8 cellular contexts compared by ENCODE assay signal in the genomic region with DNA sequence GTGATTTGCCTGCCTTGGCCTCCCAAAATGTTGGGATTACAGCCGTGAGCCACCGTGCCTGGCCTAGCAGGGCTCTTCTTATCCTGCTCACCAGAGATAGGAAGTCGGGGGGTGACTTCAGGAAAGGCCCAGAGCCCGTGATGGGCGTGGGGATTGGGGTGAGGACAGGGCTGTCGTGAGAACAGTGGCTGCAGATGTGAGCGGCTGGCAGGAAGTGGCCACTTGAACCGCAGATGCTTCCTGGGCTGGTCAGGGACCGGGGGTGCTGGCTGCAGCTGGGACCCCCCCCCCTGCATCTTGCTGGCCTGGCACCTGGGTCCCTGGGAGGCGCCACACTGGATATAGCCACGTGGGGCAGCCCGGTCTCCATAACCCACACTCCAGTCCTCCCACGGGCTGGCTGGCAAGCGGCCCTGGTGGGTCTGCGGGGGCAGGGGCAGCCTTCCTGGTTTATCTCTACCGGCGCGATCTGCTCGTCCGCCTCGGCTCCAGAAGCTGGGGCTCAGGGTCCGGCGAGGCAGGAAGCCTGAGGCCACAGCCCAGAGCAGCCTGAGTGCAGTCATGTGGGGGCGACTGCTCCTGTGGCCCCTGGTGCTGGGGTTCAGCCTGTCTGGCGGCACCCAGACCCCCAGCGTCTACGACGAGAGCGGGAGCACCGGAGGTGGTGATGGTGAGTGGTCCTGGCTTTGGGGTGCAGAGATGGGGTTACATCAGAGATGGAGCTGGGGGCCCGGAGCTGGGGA. TPM values are rescaled to one million over a fixed set of nuclear protein-coding genes. Genes with fewer than 3 reads are reported as not detected.
DNase-seq lines count a peak whose midpoint lies in the region; TF ChIP-seq lines count a peak whose summit lies in the region.

A gene (plus strand): TSS at position 371 of the 743 bp plus-strand sequence. CDS start 191 bp downstream, at position 562.

- peak within 1 kb of the TSS in 2 of 5 donors; percentile 30 to 35 for H3K9ac ChIP-seq in subcutaneous abdominal adipose tissue (ENCODE audit: low read length in 5 of 5)

- intact Hi-C loops in dorsolateral prefrontal cortex (cut with DNase I) = no loop called here

- H3K27ac ChIP-seq in subcutaneous abdominal adipose tissue (ENCODE audit: low read depth, low read length) (no peak within 1 kb of the TSS), dorsolateral prefrontal cortex (no peak within 1 kb of the TSS)

- H3K27me3 ChIP-seq in subcutaneous abdominal adipose tissue (ENCODE audit: control insufficient read depth in 5 of 5, insufficient read depth in 4 of 5, low read length in 5 of 5) (peaks cover 0 to 4% (median 0%) of the 10 kb centered on the region in 5 donors), dorsolateral prefrontal cortex (peaks cover 0 to 15% (median 0%) of the 10 kb centered on the region in 45 donors)

- DNase-seq in NK-92 treated with Interleukin-12 subunit alpha and Interleukin-12 subunit beta, amount 100 ng/mL, for 24 hours (lab: John Stamatoyannopoulos, UW) = peak; percentile 23
- DNase-seq in NK-92 (lab: John Stamatoyannopoulos, UW; ENCODE audit: unreplicated experiment) (no peak), NCI-H510A treated with DMSO at 0.1 percent for 48 hours (lab: John Stamatoyannopoulos, UW) (peak; percentile 38), glomerular visceral epithelial cell (ENCODE audit: extremely low spot score) (peak; percentile 60), dorsolateral prefrontal cortex (no peak), hippocampal formation (lab: John Stamatoyannopoulos, UW) (no peak)
- DNase-seq in stimulated activated CD4-positive, alpha-beta T cell treated with anti-CD3 and anti-CD28 coated beads, Interleukin-1b, Interleukin-23, amount 100 ng/mL, for 48 hours = no peak

- no peak for TF ChIP-seq CTCF in dorsolateral prefrontal cortex (IDR thresholded peaks at IDR 0.05 in 54 of 56, conservative IDR thresholded peaks at IDR 0.05 in 2 of 56; ENCODE audit: low read depth in 1 of 56, partially characterized antibody in 56 of 56)

- H3K4me3 ChIP-seq in subcutaneous abdominal adipose tissue (ENCODE audit: low read depth in 1 of 5, low read length in 5 of 5) (peak within 1 kb of the TSS in 3 of 5 donors; percentile 36 to 48 (median 44)), dorsolateral prefrontal cortex (no peak within 1 kb of the TSS)

- H3K9me3 ChIP-seq in subcutaneous abdominal adipose tissue (ENCODE audit: control insufficient read depth in 5 of 5, low read length in 5 of 5) = peaks cover 0 to under 1% (median 0%) of the 10 kb centered on the region in 5 donors

- no peaks in the 10 kb centered on the region for H3K36me3 ChIP-seq in subcutaneous abdominal adipose tissue (ENCODE audit: control insufficient read depth in 5 of 5, insufficient read depth in 5 of 5, low read length in 5 of 5)

- peaks cover 0 to 61% (median 43%) of the 10 kb centered on the region in 5 donors for H3K4me1 ChIP-seq in subcutaneous abdominal adipose tissue (ENCODE audit: control insufficient read depth in 5 of 5, insufficient read depth in 5 of 5, low read length in 5 of 5)

RNA-seq across cellular contexts. Expression of the gene that starts here (rescaled TPM):
- total RNA-seq in dorsolateral prefrontal cortex = 1 to 10 TPM in 2 of 120 experiments, under 1 TPM in 31, not detected in 87; 0.07 to 1.3 (median 0.26) TPM

Comparison
In these comparisons a context has a peak if more than half of its experiments do, and no peak if none do; other contexts are left out.
1. DNase-seq: peak in NK-92 treated with Interleukin-12 subunit alpha and Interleukin-12 subunit beta, amount 100 ng/mL, for 24 hours (single experiment), NCI-H510A treated with DMSO at 0.1 percent for 48 hours (single experiment) and glomerular visceral epithelial cell (single experiment); none in NK-92 (single experiment), dorsolateral prefrontal cortex (0 of 10), stimulated activated CD4-positive, alpha-beta T cell treated with anti-CD3 and anti-CD28 coated beads, Interleukin-1b, Interleukin-23, amount 100 ng/mL, for 48 hours (single experiment) and hippocampal formation (0 of 2).
2. H3K4me3 ChIP-seq: peak in subcutaneous abdominal adipose tissue (3 of 5); none in dorsolateral prefrontal cortex (0 of 59).